ENCODE assay signal across 20 cellular contexts in the genomic region with DNA sequence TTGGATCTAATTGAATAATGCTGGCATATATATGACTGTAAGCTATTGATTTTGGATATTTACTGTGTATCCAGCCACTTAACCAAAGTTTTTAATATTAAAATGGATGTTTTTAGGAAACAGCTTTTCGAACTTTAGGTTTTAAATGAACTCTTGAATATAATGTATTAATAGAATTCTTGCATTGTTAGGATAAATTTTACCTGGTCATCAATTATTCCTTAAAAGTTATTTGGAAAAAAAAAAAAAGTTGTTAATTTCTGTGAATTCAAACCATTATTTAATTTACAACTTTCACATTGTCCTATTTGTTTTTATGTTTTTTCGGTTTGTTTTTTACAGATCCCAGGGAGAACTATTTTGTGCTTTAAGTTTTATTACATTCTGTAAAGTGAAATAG. TPM values are rescaled to one million over a fixed set of nuclear protein-coding genes. Genes with fewer than 3 reads are reported as not detected.
A peak's percentile ranks its signal among the peaks of the same experiment; 100 is the strongest.
DNase-seq lines count a peak whose midpoint lies in the region; FAIRE-seq and TF ChIP-seq lines count a peak whose summit lies in the region.
"Had no signal": no experiment of that assay in that cellular context is flagged by ENCODE, and none has a peak within 500 bp of the region (broad histone marks: within the 10 kb centered on the region; RNA-seq: fewer than 3 reads in every experiment).

No MANE protein-coding gene starts in this region.

- no peak overlapping the region for H3K4me3 Mint-ChIP-seq in osteocyte (ENCODE audit: unreplicated experiment)
- H3K4me3 Mint-ChIP-seq in H9 = no peak overlapping the region
- H3K4me3 Mint-ChIP-seq: CD14-positive monocyte; CD4-positive, alpha-beta memory T cell had no signal

- no peaks in the 10 kb centered on the region for H3K23me2 ChIP-seq in H9 (ENCODE audit: insufficient read length, low read depth, low read length, poor library complexity, severe bottlenecking)

- no peaks in the 10 kb centered on the region for H3K27me3 Mint-ChIP-seq in osteocyte (ENCODE audit: unreplicated experiment)
- H3K27me3 Mint-ChIP-seq in H9 (ENCODE audit: low read depth) = no peaks in the 10 kb centered on the region
- H3K27me3 Mint-ChIP-seq: CD4-positive, alpha-beta memory T cell had no signal

- no TSS peak for BruUV-seq in OCI-LY7 (replicated peaks; lab: Mats Ljungman, UMichigan)

- H3K4me1 Mint-ChIP-seq in osteocyte (ENCODE audit: unreplicated experiment) (no peaks in the 10 kb centered on the region), H9 (no peaks in the 10 kb centered on the region)
- H3K4me1 Mint-ChIP-seq: CD14-positive monocyte had no signal

- peaks cover 0 to 5% of the 10 kb centered on the region in 2 donors for H3K36me3 ChIP-seq in kidney (ENCODE audit: control insufficient read depth in 1 of 2, insufficient read depth in 2 of 2, low read length in 2 of 2)
- peaks cover 99% of the 10 kb centered on the region for H3K36me3 ChIP-seq in OCI-LY7 (ENCODE audit: insufficient read depth, low read length)

- no peak overlapping the region for H3K18ac ChIP-seq in H9 (ENCODE audit: insufficient read length, low read depth, low read length)

- no peak overlapping the region for H2BK12ac ChIP-seq in H9 (ENCODE audit: insufficient read length, low read depth, low read length)

- H3K23ac ChIP-seq in H9 (ENCODE audit: insufficient read length, low read depth, low read length) = no peak overlapping the region

- CTCF ChIA-PET in OCI-LY7 (lab: Charles Lee; ENCODE audit: unreplicated experiment) = no interaction called here

- H3K27ac ChIP-seq in kidney (ENCODE audit: low read depth in 2 of 2, low read length in 2 of 2) (no peak overlapping the region), OCI-LY7 (ENCODE audit: low read depth, low read length, poor library complexity, severe bottlenecking) (no peak overlapping the region), H9 (ENCODE audit: insufficient read length, low read depth, low read length) (no peak overlapping the region)
- H3K27ac ChIP-seq: A549, BLaER1 had no signal

- peaks cover 44% of the 10 kb centered on the region for H3K36me3 Mint-ChIP-seq in osteocyte (ENCODE audit: unreplicated experiment)
- H3K36me3 Mint-ChIP-seq in H9 (ENCODE audit: insufficient read depth in 1 of 3, low read depth in 3 of 3) = peaks cover 25 to 75% (median 59%) of the 10 kb centered on the region in 3 experiments; a peak in 6 of 7 replicates

- no peak overlapping the region for H2BK20ac ChIP-seq in H9 (ENCODE audit: low read depth, low read length, poor library complexity, severe bottlenecking)

- no peak overlapping the region for H3K56ac ChIP-seq in H9 (ENCODE audit: insufficient read length, low read depth, low read length)

- H3K9me2 ChIP-seq in OCI-LY7 (ENCODE audit: insufficient read depth, low read length) = no peaks in the 10 kb centered on the region

- H3K79me2 ChIP-seq in OCI-LY7 (ENCODE audit: insufficient read depth, low read depth, low read length) (peaks cover 9% of the 10 kb centered on the region; the same call in 1 of the 2 replicates), H9 (ENCODE audit: insufficient read depth, low read length) (no peaks in the 10 kb centered on the region)

- H2BK5ac ChIP-seq in H9 (ENCODE audit: insufficient read length, low read length) = no peak overlapping the region

- H3K27ac Mint-ChIP-seq in osteocyte (ENCODE audit: unreplicated experiment) (no peak overlapping the region), H9 (no peak overlapping the region)

- no peak overlapping the region for H4K5ac ChIP-seq in H9 (ENCODE audit: insufficient read length, low read depth, low read length)

- H2AFZ ChIP-seq in OCI-LY7 (ENCODE audit: low read length) (no peak overlapping the region), H9 (ENCODE audit: low read length) (no peak overlapping the region)

- H3K9me3 Mint-ChIP-seq in osteocyte (ENCODE audit: unreplicated experiment) (no peaks in the 10 kb centered on the region), H9 (no peaks in the 10 kb centered on the region; a peak in 1 of 5 replicates)
- H3K9me3 Mint-ChIP-seq: CD14-positive monocyte; CD4-positive, alpha-beta memory T cell had no signal

- no peak overlapping the region for H2BK120ac ChIP-seq in H9 (ENCODE audit: low read depth, low read length, poor library complexity, severe bottlenecking)

- no peak for TF ChIP-seq CTCF in kidney (IDR thresholded peaks at IDR 0.05; ENCODE audit: borderline replicate concordance, extremely low read depth, insufficient read depth)
- TF ChIP-seq CTCF in osteocyte (IDR thresholded peaks at IDR 0.05) = no peak
- TF ChIP-seq CTCF in OCI-LY7 (conservative IDR thresholded peaks at IDR 0.05; ENCODE audit: low read length) = no peak
- no peak for TF ChIP-seq CTCF in H9 (conservative IDR thresholded peaks at IDR 0.05)

- H2AK5ac ChIP-seq in H9 (ENCODE audit: insufficient read length, low read length) = no peak overlapping the region

- no peaks in the 10 kb centered on the region for H3K9me3 ChIP-seq in kidney (ENCODE audit: control insufficient read depth in 1 of 2, low read length in 2 of 2)
- H3K9me3 ChIP-seq in OCI-LY7 (ENCODE audit: low read length) = no peaks in the 10 kb centered on the region
- H3K9me3 ChIP-seq in H9 (ENCODE audit: control insufficient read depth, low read depth, low read length) = no peaks in the 10 kb centered on the region
- H3K9me3 ChIP-seq: A549, BLaER1 had no signal

- WGBS in H9 (ENCODE audit: extremely low coverage, insufficient read length, low lambda C conversion rate) = no CpG with 5 or more reads among the region's 2 CpGs

- no peak overlapping the region for H3K14ac ChIP-seq in H9 (ENCODE audit: insufficient read depth, low read length)

- no peak overlapping the region for H3K4me3 ChIP-seq in kidney (ENCODE audit: low read length in 2 of 2)
- no peak overlapping the region for H3K4me3 ChIP-seq in OCI-LY7 (ENCODE audit: low read depth, low read length, poor library complexity, severe bottlenecking)
- H3K4me3 ChIP-seq: A549, BLaER1, GM12878 had no signal

- H4K91ac ChIP-seq in H9 (ENCODE audit: insufficient read length, low read depth, low read length) = no peak overlapping the region

- intact Hi-C loops in kidney (cut with DNase I) (no loop called here), OCI-LY7 (cut with micrococcal nuclease; ENCODE audit: unreplicated experiment) (no loop called here)

- H4K8ac ChIP-seq in H9 (replicated peaks; ENCODE audit: insufficient read length, low read depth, low read length) = no peak overlapping the region

- no peak overlapping the region for H3T11ph ChIP-seq in H9 (ENCODE audit: low read length)

- H3K79me1 ChIP-seq in H9 (ENCODE audit: insufficient read depth, low read depth, low read length, poor library complexity, severe bottlenecking) = no peaks in the 10 kb centered on the region

- no peak overlapping the region for H2BK15ac ChIP-seq in H9 (ENCODE audit: low read depth, low read length)

- H3K9ac ChIP-seq in kidney (ENCODE audit: low read length in 2 of 2) (no peak overlapping the region), H9 (ENCODE audit: extremely low read depth, insufficient read length, low read length) (no peak overlapping the region)
- H3K9ac ChIP-seq: BLaER1 had no signal

- FAIRE-seq in G401.6 (lab: Jason Lieb, UNC) (peak; percentile 77), RCC 7860 (lab: Jason Lieb, UNC) (peak; percentile 67), colon (lab: Jason Lieb, UNC) (peak; percentile 28), kidney (lab: Jason Lieb, UNC) (peak; percentile 50)
- FAIRE-seq: A549, GM12878, HTR-8/SVneo had no signal

- no peak overlapping the region for H3K4ac ChIP-seq in H9 (ENCODE audit: low read depth, low read length)

- H4K20me1 ChIP-seq in OCI-LY7 (ENCODE audit: insufficient read depth, low read length) (no peaks in the 10 kb centered on the region), H9 (ENCODE audit: control insufficient read depth, insufficient read depth, insufficient read length) (no peaks in the 10 kb centered on the region)
- H4K20me1 ChIP-seq: BLaER1 had no signal

- DNase-seq in RCC 7860 (ENCODE audit: low spot score) (no peak), kidney (no peak), osteocyte (ENCODE audit: extremely low spot score, unreplicated experiment) (no peak), OCI-LY7 (ENCODE audit: low spot score) (no peak), H9 (no peak)
- DNase-seq: CD4-positive, alpha-beta memory T cell; DMS153; DMS79; GF-D8; GOT3; H7 had no signal

- POLR2A ChIA-PET in OCI-LY7 (lab: Charles Lee) = interaction anchor here (1.0 to 4.0 kb wide), 2 partner anchors 10 to 31 kb away, joined by 4 to 26 read pairs; partner anchors contain the start of gene TMEM209

- H3K4me2 ChIP-seq in OCI-LY7 (ENCODE audit: low read length) = no peak overlapping the region
- no peak overlapping the region for H3K4me2 ChIP-seq in H9 (ENCODE audit: insufficient read depth, insufficient read length, low read length)
- H3K4me2 ChIP-seq: A549, BLaER1 had no signal

- H3K27me3 ChIP-seq in H9 (ENCODE audit: insufficient read depth, low read length) = no peaks in the 10 kb centered on the region
- H3K27me3 ChIP-seq: BLaER1 had no signal

- no peaks in the 10 kb centered on the region for H3K4me1 ChIP-seq in kidney (ENCODE audit: control insufficient read depth in 1 of 2, insufficient read depth in 1 of 2, low read depth in 1 of 2, low read length in 2 of 2)
- peaks cover 8% of the 10 kb centered on the region for H3K4me1 ChIP-seq in OCI-LY7 (ENCODE audit: insufficient read depth, low read length, poor library complexity, severe bottlenecking)
- no peaks in the 10 kb centered on the region for H3K4me1 ChIP-seq in H9 (ENCODE audit: insufficient read depth, low read length)
- H3K4me1 ChIP-seq: A549, BLaER1 had no signal

RNA-seq across cellular contexts. Expression of gene TMEM209, which starts 9.8 kb away (rescaled TPM):
- 29.0 TPM for total RNA-seq in kidney
- 4.3 TPM for polyA plus RNA-seq in kidney (ENCODE audit: insufficient read depth, low read depth, low replicate concordance)
- total RNA-seq in osteocyte = 22.7 and 23.4 TPM in 2 replicates
- total RNA-seq in OCI-LY7 (2014; rRNA removed; shearing (Covaris generic)) = 18.1 and 21.1 TPM in 2 replicates
- total RNA-seq in OCI-LY7 (2022) = 37.9 and 44.0 TPM in 2 replicates
- 30.8 and 33.9 TPM in 2 replicates for total RNA-seq in H9 (2021)

RNA-seq across cellular contexts. Expression of gene SSMEM1, which starts 12.3 kb away (rescaled TPM):
- total RNA-seq in kidney (not detected), osteocyte (not detected in 2 replicates), OCI-LY7 (2022) (not detected in 2 replicates), H9 (2021) (not detected in 2 replicates)
- not detected for polyA plus RNA-seq in kidney (ENCODE audit: insufficient read depth, low read depth, low replicate concordance)
- total RNA-seq in OCI-LY7 (2014; rRNA removed; shearing (Covaris generic)) = not detected in 2 replicates
- total RNA-seq: CD4-positive, alpha-beta memory T cell; Daoy; GM12878; H7 had no signal
- polyA plus RNA-seq: A549; AG04450; CD14-positive monocyte; CD4-positive, alpha-beta memory T cell; GM12878 had no signal
